Comparison of ENCODE assay signal across 8 cellular contexts in the genomic region with DNA sequence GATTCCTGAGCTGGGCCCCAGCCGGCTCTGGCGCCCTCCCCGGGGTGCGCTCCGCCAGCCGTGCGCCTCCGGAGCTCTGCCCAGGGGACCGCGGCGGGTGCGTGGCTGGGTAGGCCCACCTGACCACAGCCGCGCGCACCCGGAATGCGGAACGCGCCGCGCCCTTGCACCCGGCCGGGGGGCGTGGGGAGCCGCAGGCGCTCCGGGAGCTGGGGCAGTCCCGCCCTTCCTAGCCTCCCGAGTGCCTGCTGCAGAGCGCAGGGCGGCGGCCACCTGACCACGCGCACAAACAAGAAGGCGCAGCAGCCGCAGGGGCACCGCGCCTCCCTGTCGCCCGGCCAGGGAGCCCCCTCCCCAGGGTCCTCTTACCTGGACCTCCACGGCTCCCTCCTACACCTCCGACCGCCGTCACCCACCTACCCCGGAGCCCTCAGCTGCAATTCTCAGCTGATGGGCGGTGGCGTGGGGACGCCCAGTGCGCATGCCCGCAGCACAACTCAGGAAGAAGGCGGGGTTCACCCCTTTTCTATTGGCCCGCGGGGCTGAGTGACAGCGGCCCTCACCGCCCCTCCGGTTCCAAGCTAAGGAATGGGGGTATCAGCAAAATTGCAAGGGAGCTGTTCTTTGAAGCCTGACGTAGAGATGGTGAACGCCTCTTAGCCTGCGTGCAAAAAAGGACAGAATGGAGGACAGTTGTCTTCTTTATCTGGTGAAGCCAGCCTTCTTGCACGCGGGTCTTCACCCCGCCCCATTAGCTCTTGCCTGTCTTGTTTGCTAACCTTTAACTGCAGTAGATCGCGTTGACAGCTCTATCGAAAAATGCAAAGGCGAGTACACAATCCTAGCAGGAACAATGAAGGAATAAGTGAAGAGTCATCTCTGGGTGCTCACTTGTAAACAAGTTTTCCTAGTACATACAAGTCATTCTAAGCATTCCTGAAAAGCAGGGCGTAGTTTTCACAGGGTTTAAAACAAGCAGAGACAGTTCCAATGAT. TPM values are rescaled to one million over a fixed set of nuclear protein-coding genes. Genes with fewer than 3 reads are reported as not detected.
DNase-seq lines count a peak whose midpoint lies in the region; ATAC-seq and TF ChIP-seq lines count a peak whose summit lies in the region.

A gene with protein sequence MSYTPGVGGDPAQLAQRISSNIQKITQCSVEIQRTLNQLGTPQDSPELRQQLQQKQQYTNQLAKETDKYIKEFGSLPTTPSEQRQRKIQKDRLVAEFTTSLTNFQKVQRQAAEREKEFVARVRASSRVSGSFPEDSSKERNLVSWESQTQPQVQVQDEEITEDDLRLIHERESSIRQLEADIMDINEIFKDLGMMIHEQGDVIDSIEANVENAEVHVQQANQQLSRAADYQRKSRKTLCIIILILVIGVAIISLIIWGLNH (minus strand): TSS at position 479 of the 995 bp plus-strand sequence. CDS start 9,586 bp downstream, outside the sequence.

- H4K20me1 ChIP-seq in mammary epithelial cell (ENCODE audit: insufficient read depth, low read length): no peaks in the 10 kb centered on the region

- intact Hi-C loops in mammary epithelial cell (cut with micrococcal nuclease): no loop called here

- no peaks in the 10 kb centered on the region for H3K9me3 ChIP-seq in mammary epithelial cell (replicated peaks; ENCODE audit: insufficient read depth, low read length)
- H3K9me3 ChIP-seq in iPS-18c (ENCODE audit: control insufficient read depth, insufficient read depth, low read length): no peaks in the 10 kb centered on the region
- no peaks in the 10 kb centered on the region for H3K9me3 ChIP-seq in skeletal muscle tissue (ENCODE audit: control insufficient read depth in 3 of 3, low read length in 3 of 3)

- H3K4me1 ChIP-seq in mammary epithelial cell (ENCODE audit: insufficient read depth, low read length) (peaks cover 5% of the 10 kb centered on the region), skeletal muscle tissue (ENCODE audit: control insufficient read depth in 3 of 3, insufficient read depth in 3 of 3, low read length in 3 of 3) (peaks cover 4 to 22% (median 4%) of the 10 kb centered on the region in 3 donors)

- H3K9ac ChIP-seq in mammary epithelial cell (ENCODE audit: insufficient read depth, low read length): peak within 1 kb of the TSS; percentile 88
- H3K9ac ChIP-seq in skeletal muscle tissue (ENCODE audit: low read depth in 1 of 3, low read length in 3 of 3): peak within 1 kb of the TSS; percentile 70 to 92 (median 79)

- H3K27me3 ChIP-seq in mammary epithelial cell (ENCODE audit: insufficient read depth, low read length) (no peaks in the 10 kb centered on the region), skeletal muscle tissue (ENCODE audit: control insufficient read depth in 3 of 3, insufficient read depth in 3 of 3, low read length in 3 of 3) (no peaks in the 10 kb centered on the region)

- dilution Hi-C loops in mammary epithelial cell (cut with HindIII; ENCODE audit: low sequenced_read_pairs): no loop called here

- DNase-seq in ACHN (peak; percentile 85), NCI-H2196 treated with DMSO at 0.1 percent for 48 hours (lab: John Stamatoyannopoulos, UW; ENCODE audit: unreplicated experiment) (peak; percentile 62), mammary epithelial cell (peak; percentile 87)

- peaks cover 48% of the 10 kb centered on the region for H3K79me2 ChIP-seq in mammary epithelial cell (ENCODE audit: insufficient read depth, low read length)

- H3K27ac ChIP-seq in mammary epithelial cell (ENCODE audit: insufficient read depth, low read depth, low read length) (peak within 1 kb of the TSS; percentile 81), skeletal muscle tissue (ENCODE audit: low read depth, low read length) (peak within 1 kb of the TSS; percentile 59)

- BruUV-seq in mammary epithelial cell (replicated peaks; lab: Mats Ljungman, UMichigan): no TSS peak

- no peaks in the 10 kb centered on the region for H3K36me3 ChIP-seq in mammary epithelial cell (ENCODE audit: insufficient read depth, low read length)
- H3K36me3 ChIP-seq in skeletal muscle tissue (ENCODE audit: control insufficient read depth in 3 of 3, insufficient read depth in 3 of 3, low read length in 3 of 3): no peaks in the 10 kb centered on the region

- peak within 1 kb of the TSS; percentile 97 for H3K4me2 ChIP-seq in mammary epithelial cell (ENCODE audit: insufficient read depth, low read depth, low read length)

- H2AFZ ChIP-seq in mammary epithelial cell (ENCODE audit: low read depth, low read length): peak within 1 kb of the TSS; percentile 99

- 1% methylated on average over 32 of the region's 67 CpGs for WGBS in mammary epithelial cell (ENCODE audit: low coverage, missing lambda C conversion rate)

- CTCF ChIA-PET in mammary epithelial cell (lab: Charles Lee; ENCODE audit: low non-redundant PET): interaction anchor here (0.7 kb wide), 1 partner anchor 18 kb away, joined by 3 read pairs; no protein-coding TSS in a partner anchor

- ATAC-seq in GM18868 (IDR thresholded peaks at IDR 0.05; ENCODE audit: unreplicated experiment) (peak; percentile 90), HG03103 (IDR thresholded peaks at IDR 0.05; ENCODE audit: low read depth, unreplicated experiment) (peak; percentile 87)

- no peak for TF ChIP-seq CTCF in WI38 (IDR thresholded peaks at IDR 0.05; ENCODE audit: low read depth, low read length)
- no peak for TF ChIP-seq CTCF in mammary epithelial cell (conservative IDR thresholded peaks at IDR 0.05 in 1 of 2, IDR thresholded peaks at IDR 0.05 in 1 of 2; ENCODE audit: extremely low read depth in 1 of 2, insufficient read depth in 1 of 2, low read depth in 1 of 2, low read length in 2 of 2)

- H3K4me3 ChIP-seq in WI38 (ENCODE audit: low read depth, low read length) (peak within 1 kb of the TSS; percentile 78), mammary epithelial cell (replicated peaks in 1 of 3; ENCODE audit: insufficient read depth in 1 of 3, low read depth in 2 of 3, low read length in 3 of 3) (peak within 1 kb of the TSS; percentile 88 to 95 (median 90)), iPS-18c (ENCODE audit: insufficient read depth, low read depth, low read length) (peak within 1 kb of the TSS; percentile 91), skeletal muscle tissue (ENCODE audit: low read length in 3 of 3) (peak within 1 kb of the TSS; percentile 63 to 97 (median 92))

- in situ Hi-C loops in ACHN (cut with HindIII; ENCODE audit: low pct_ligation_motif_present, low pct_unique_long_range_greater_than_20kb, low sequenced_read_pairs): no loop called here
- in situ Hi-C loops in mammary epithelial cell (cut with MboI; ENCODE audit: low sequenced_read_pairs in 2 of 2): no loop called here

RNA-seq across cellular contexts. Expression of the gene that starts here (rescaled TPM):
- total RNA-seq in mammary epithelial cell (10 to 100 TPM; 36.3 to 44.3 TPM), skeletal muscle tissue (10.4 TPM)
- 21.2 TPM for polyA plus RNA-seq in mammary epithelial cell
- 42.3 TPM for polyA minus RNA-seq in mammary epithelial cell

Comparison
In these comparisons a context has a peak if more than half of its experiments do, and no peak if none do; other contexts are left out.
1. Peak in every context shown above with its lines: DNase-seq, ATAC-seq, H3K4me3 ChIP-seq and H3K27ac ChIP-seq.